In genomic region chr1:2065699-2066098, GRCh38 we compare ENCODE assay signal across 27 cellular contexts. TPM values are rescaled to one million over a fixed set of nuclear protein-coding genes. Genes with fewer than 3 reads are reported as not detected.
"Had no signal": no experiment of that assay in that cellular context is flagged by ENCODE, and none has a peak within 500 bp of the region (broad histone marks: within the 10 kb centered on the region; RNA-seq: fewer than 3 reads in every experiment).

No MANE protein-coding gene starts in this region.

- H3K27ac ChIP-seq: stomach, suprapubic skin, testis, thoracic aorta, thyroid gland, tibial artery, tibial nerve, transverse colon, upper lobe of left lung, upper lobe of right lung, uterus, vagina had no signal

- DNase-seq: stimulated activated CD4-positive, alpha-beta T cell treated with anti-CD3 and anti-CD28 coated beads, Interleukin-2, amount 100 ng/mL, for 48 hours; stimulated activated CD4-positive, alpha-beta T cell treated with anti-CD3 and anti-CD28 coated beads, Interleukin-4, amount 100 ng/mL, for 1 hour; stimulated activated CD4-positive, alpha-beta T cell treated with anti-CD3 and anti-CD28 coated beads, Interleukin-4, amount 100 ng/mL, for 24 hours; stimulated activated CD4-positive, alpha-beta T cell treated with anti-CD3 and anti-CD28 coated beads, Interleukin-4, amount 100 ng/mL, for 4 hours; stimulated activated CD8-positive, alpha-beta memory T cell treated with anti-CD3 and anti-CD28 coated beads, Interleukin-4, amount 100 ng/mL, for 48 hours; stimulated activated naive B cell treated with anti-CD40 and anti-IgM and Interleukin-4, amounts not matched to agents 10 μg/mL and 1 μg/mL and 100 μg/mL, for 72 hours; stimulated activated naive CD4-positive, alpha-beta T cell; stimulated activated naive CD4-positive, alpha-beta T cell treated with Interleukin-2 at 50 U/mL for 16 hours; stimulated activated naive CD8-positive, alpha-beta T cell treated with anti-CD3 and anti-CD28 coated beads, Interleukin-15, amount 100 ng/mL, for 72 hours; stimulated activated naive CD8-positive, alpha-beta T cell treated with anti-CD3 and anti-CD28 coated beads, Interleukin-15, Interleukin-2, amounts not matched to agents 100 U/mL and 50 U/mL, for 24 hours; stomach; substantia nigra; testis; thyroid gland; tibial artery; transverse colon; trophoblast cell; upper lobe of right lung; uterus had no signal

- FAIRE-seq: urothelium cell line had no signal

- ATAC-seq: stimulated activated effector memory CD8-positive, alpha-beta T cell treated with anti-CD3 and anti-CD28 coated beads, Interleukin-12 subunit alpha, Interleukin-12 subunit beta, amount 100 ng/mL, for 72 hours; stimulated activated memory B cell treated with anti-CD40 and anti-IgM and Interleukin-4, amounts not matched to agents 10 μg/mL and 1 μg/mL and 100 μg/mL, for 72 hours; stimulated activated naive B cell treated with anti-CD40 and anti-IgM and Interleukin-4, amounts not matched to agents 10 μg/mL and 1 μg/mL and 100 μg/mL, for 72 hours; stimulated activated naive CD8-positive, alpha-beta T cell treated with anti-CD3 and anti-CD28 coated beads, Interleukin-15, amount 100 ng/mL, for 72 hours; stimulated activated naive CD8-positive, alpha-beta T cell treated with anti-CD3 and anti-CD28 coated beads, Interleukin-15, Interleukin-2, amounts not matched to agents 100 U/mL and 50 U/mL, for 24 hours; upper lobe of right lung had no signal

- H3K36me3 ChIP-seq: thoracic aorta, tibial nerve, transverse colon, uterus, vagina had no signal

- H3K9me3 ChIP-seq: testis, thyroid gland, transverse colon, upper lobe of right lung, uterus, vagina had no signal

- H3K27me3 ChIP-seq: testis, thyroid gland, transverse colon, upper lobe of left lung, upper lobe of right lung, uterus, vagina had no signal

- H3K4me1 ChIP-seq: stomach, suprapubic skin, testis, tibial artery, tibial nerve, transverse colon, upper lobe of right lung, uterus, vagina had no signal

- H3K4me3 ChIP-seq: stomach, suprapubic skin, testis, thoracic aorta, thyroid gland, tibial artery, tibial nerve, transverse colon, upper lobe of left lung, upper lobe of right lung, uterus, vagina had no signal

RNA-seq across cellular contexts. Expression of gene GABRD, which starts 46.6 kb away (rescaled TPM):
- total RNA-seq: thoracic aorta, transverse colon, vagina had no signal
